In the genomic region with DNA sequence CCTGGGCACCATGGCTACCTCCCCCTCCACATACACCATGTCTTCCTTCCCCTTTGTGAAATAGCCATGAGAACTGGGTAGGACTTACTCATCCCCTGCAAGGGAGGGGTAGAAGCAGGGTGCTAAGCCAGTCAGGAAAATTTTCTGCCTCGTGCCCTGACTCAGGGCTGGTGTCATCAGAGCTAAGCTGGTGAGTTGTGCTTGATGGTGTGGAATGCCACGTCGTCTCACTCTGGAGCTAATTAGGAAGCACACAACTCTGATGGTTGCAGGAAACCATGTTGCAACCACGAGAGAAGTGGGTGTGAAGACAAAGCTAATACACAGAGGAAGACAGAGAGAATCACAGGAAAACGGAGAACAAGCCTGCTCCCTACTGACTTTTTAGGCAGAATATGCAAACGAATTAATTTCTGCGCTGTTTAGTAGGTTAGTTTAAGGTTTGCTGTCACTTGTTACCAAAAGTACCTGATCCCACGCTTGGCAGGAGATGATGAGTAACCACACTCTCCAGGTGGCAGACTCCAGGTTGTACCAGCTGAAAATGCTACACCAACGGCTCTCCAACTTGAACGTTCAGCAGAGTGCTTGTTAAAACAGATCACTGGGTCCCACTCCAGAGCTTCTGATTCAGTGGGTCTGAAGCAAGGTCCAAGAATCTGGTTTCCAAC, we compare ENCODE assay signal across 1 cellular context.
TF ChIP-seq lines count a peak whose summit lies in the region.

No MANE protein-coding gene starts in this region.

TF ChIP-seq in GM12878, 131 proteins besides CTCF, POLR2A, EP300 and RAD21:
- no peak for TF ChIP-seq STAT1 (conservative IDR thresholded peaks at IDR 0.05)
- TF ChIP-seq RUNX3 (IDR thresholded peaks at IDR 0.05; ENCODE audit: low read length): peak; percentile 31; the same call in 1 of the 2 replicates
- no peak for TF ChIP-seq ZNF24 (IDR thresholded peaks at IDR 0.05)
- no peak for TF ChIP-seq CHD4 (IDR thresholded peaks at IDR 0.05)
- no peak for TF ChIP-seq BACH1 (IDR thresholded peaks at IDR 0.05; ENCODE audit: borderline replicate concordance)
- TF ChIP-seq ZSCAN29 (IDR thresholded peaks at IDR 0.05): no peak
